In genomic region chr11:93986716-93987115, GRCh38 we compare ENCODE assay signal across 13 cellular contexts. TPM values are rescaled to one million over a fixed set of nuclear protein-coding genes. Genes with fewer than 3 reads are reported as not detected.
A peak's percentile ranks its signal among the peaks of the same experiment; 100 is the strongest.
DNase-seq lines count a peak whose midpoint lies in the region; TF ChIP-seq lines count a peak whose summit lies in the region.
"Had no signal": no experiment of that assay in that cellular context is flagged by ENCODE, and none has a peak within 500 bp of the region (broad histone marks: within the 10 kb centered on the region; RNA-seq: fewer than 3 reads in every experiment).

No MANE protein-coding gene starts in this region.

- TF ChIP-seq CTCF in epithelial cell of proximal tubule (conservative IDR thresholded peaks at IDR 0.05; ENCODE audit: low read depth, low read length), result no peak

- H3K9me3 Mint-ChIP-seq in activated T-cell treated with anti-CD3 and anti-CD28 coated beads, Interleukin-2, amount 50 U/mL, for 24 hours, result peaks cover 9% of the 10 kb centered on the region

- H3K27ac Mint-ChIP-seq in activated T-cell treated with anti-CD3 and anti-CD28 coated beads, Interleukin-2, amount 50 U/mL, for 24 hours, result no peak overlapping the region

- H3K4me1 Mint-ChIP-seq in activated T-cell treated with anti-CD3 and anti-CD28 coated beads, Interleukin-2, amount 50 U/mL, for 24 hours (ENCODE audit: low read depth), result no peaks in the 10 kb centered on the region

- DNase-seq in NCI-H1092 treated with DMSO at 0.1 percent for 48 hours (lab: John Stamatoyannopoulos, UW), result peak; percentile 18
- no peak for DNase-seq in NCI-H1092 (lab: John Stamatoyannopoulos, UW)
- peak; percentile 84 for DNase-seq in NCI-H748 (lab: John Stamatoyannopoulos, UW; ENCODE audit: unreplicated experiment)
- peak; percentile 13 for DNase-seq in epithelial cell of proximal tubule (ENCODE audit: low read depth)
- DNase-seq in stromal cell of bone marrow (ENCODE audit: low read depth), result peak; percentile 8
- no peak for DNase-seq in activated T-cell treated with anti-CD3 and anti-CD28 coated beads, Interleukin-2, amount 50 U/mL, for 24 hours
- DNase-seq in NCI-H2227 treated with DMSO at 0.1 percent for 48 hours (lab: John Stamatoyannopoulos, UW), result no peak
- DNase-seq in NCI-H1048 (lab: John Stamatoyannopoulos, UW), result no peak
- DNase-seq: activated CD8-positive, alpha-beta memory T cell treated with anti-CD3 and anti-CD28 coated beads, Interleukin-2, amount 50 U/mL, for 4 hours; glutamatergic neuron; midbrain; NCI-H446; sigmoid colon had no signal

- no peak overlapping the region for H3K4me3 Mint-ChIP-seq in activated T-cell treated with anti-CD3 and anti-CD28 coated beads, Interleukin-2, amount 50 U/mL, for 24 hours

- no peak overlapping the region for H3K4me3 ChIP-seq in epithelial cell of proximal tubule (ENCODE audit: low read depth, low read length)
- H3K4me3 ChIP-seq: sigmoid colon had no signal

- peaks cover 15% of the 10 kb centered on the region for H3K27me3 Mint-ChIP-seq in activated T-cell treated with anti-CD3 and anti-CD28 coated beads, Interleukin-2, amount 50 U/mL, for 24 hours

- no peaks in the 10 kb centered on the region for H3K36me3 Mint-ChIP-seq in activated T-cell treated with anti-CD3 and anti-CD28 coated beads, Interleukin-2, amount 50 U/mL, for 24 hours (ENCODE audit: low read depth)

RNA-seq across cellular contexts. Expression of gene HEPHL1, which starts 34.4 kb away (rescaled TPM):
- not detected in 2 replicates for total RNA-seq in epithelial cell of proximal tubule
- total RNA-seq: sigmoid colon had no signal

Comparison
In these comparisons a context has a peak if more than half of its experiments do, and no peak if none do; other contexts are left out.
1. DNase-seq: peak in NCI-H1092 treated with DMSO at 0.1 percent for 48 hours (single experiment), NCI-H748 (single experiment), epithelial cell of proximal tubule (single experiment) and stromal cell of bone marrow (single experiment); none in NCI-H1092 (single experiment), activated T-cell treated with anti-CD3 and anti-CD28 coated beads, Interleukin-2, amount 50 U/mL, for 24 hours (single experiment), NCI-H2227 treated with DMSO at 0.1 percent for 48 hours (single experiment) and NCI-H1048 (single experiment).